In the genomic region with DNA sequence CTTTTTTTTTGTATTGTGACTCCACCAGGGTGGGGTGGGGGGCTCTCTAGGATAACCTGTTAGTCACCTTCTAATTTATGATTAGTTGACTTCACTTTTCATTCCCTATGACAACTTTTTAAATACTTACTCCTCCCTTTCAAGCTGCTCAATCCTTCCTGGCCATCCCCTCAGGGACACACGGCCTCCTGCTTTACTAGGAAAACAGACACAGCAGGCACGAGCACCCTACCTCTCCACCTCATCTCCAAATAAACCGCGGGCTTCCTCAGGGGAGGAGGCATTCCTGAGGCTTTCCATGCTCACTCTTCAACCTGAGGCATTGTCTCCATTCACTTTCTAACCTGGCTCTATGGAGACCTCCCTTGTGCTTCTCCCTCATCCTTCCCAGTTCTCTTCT, we compare ENCODE assay signal across 1 cellular context.
TF ChIP-seq lines count a peak whose summit lies in the region.

No MANE protein-coding gene starts in this region.

TF ChIP-seq in HEK293, 187 proteins besides CTCF, POLR2A, EP300 and RAD21:
- TF ChIP-seq ZXDB (tag by site-specific recombination; IDR thresholded peaks at IDR 0.05): no peak
- TF ChIP-seq ZNF10 (tag by site-specific recombination; IDR thresholded peaks at IDR 0.05): no peak
- TF ChIP-seq ZFP41 (tag by site-specific recombination; IDR thresholded peaks at IDR 0.05; ENCODE audit: borderline replicate concordance): no peak
- TF ChIP-seq ZEB2 (tag by site-specific recombination; IDR thresholded peaks at IDR 0.05): no peak
- no peak for TF ChIP-seq ZNF701 (tag by site-specific recombination; IDR thresholded peaks at IDR 0.05)
- TF ChIP-seq ZNF423 (tag by site-specific recombination; IDR thresholded peaks at IDR 0.05): no peak
- TF ChIP-seq KLF7 (tag by site-specific recombination; IDR thresholded peaks at IDR 0.05; ENCODE audit: borderline replicate concordance): no peak
- no peak for TF ChIP-seq ZNF280D (tag by site-specific recombination; IDR thresholded peaks at IDR 0.05)
- peak; percentile 74; the same call in 1 of the 2 replicates for TF ChIP-seq ZIC2 (tag by site-specific recombination; IDR thresholded peaks at IDR 0.05)
- TF ChIP-seq ZNF791 (tag by site-specific recombination; IDR thresholded peaks at IDR 0.05): no peak
- no peak for TF ChIP-seq ZNF140 (tag by site-specific recombination; IDR thresholded peaks at IDR 0.05)
- TF ChIP-seq, protein P1, sequence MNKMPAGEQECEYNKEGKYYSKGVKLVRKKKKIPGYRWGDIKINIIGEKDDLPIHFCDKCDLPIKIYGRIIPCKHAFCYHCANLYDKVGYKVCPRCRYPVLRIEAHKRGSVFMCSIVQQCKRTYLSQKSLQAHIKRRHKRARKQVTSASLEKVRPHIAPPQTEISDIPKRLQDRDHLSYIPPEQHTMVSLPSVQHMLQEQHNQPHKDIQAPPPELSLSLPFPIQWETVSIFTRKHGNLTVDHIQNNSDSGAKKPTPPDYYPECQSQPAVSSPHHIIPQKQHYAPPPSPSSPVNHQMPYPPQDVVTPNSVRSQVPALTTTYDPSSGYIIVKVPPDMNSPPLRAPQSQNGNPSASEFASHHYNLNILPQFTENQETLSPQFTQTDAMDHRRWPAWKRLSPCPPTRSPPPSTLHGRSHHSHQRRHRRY (tag by site-specific recombination; IDR thresholded peaks at IDR 0.05): no peak
- TF ChIP-seq WT1 (tag by site-specific recombination; IDR thresholded peaks at IDR 0.05): peak; percentile 65
- TF ChIP-seq ZNF341 (tag by site-specific recombination; IDR thresholded peaks at IDR 0.05; ENCODE audit: low read depth): no peak
- TF ChIP-seq ZNF747 (tag by site-specific recombination; IDR thresholded peaks at IDR 0.05): no peak
- no peak for TF ChIP-seq ZNF518A (tag by site-specific recombination; conservative IDR thresholded peaks at IDR 0.05; ENCODE audit: low read depth)
